ENCODE assay signal across 13 cellular contexts in genomic region chr6:21294144-21294543, GRCh38.
A peak's percentile ranks its signal among the peaks of the same experiment; 100 is the strongest.
DNase-seq lines count a peak whose midpoint lies in the region; ATAC-seq and TF ChIP-seq lines count a peak whose summit lies in the region.
"Had no signal": no experiment of that assay in that cellular context is flagged by ENCODE, and none has a peak within 500 bp of the region (broad histone marks: within the 10 kb centered on the region; RNA-seq: fewer than 3 reads in every experiment).

No MANE protein-coding gene starts in this region.

- H3K9ac ChIP-seq in SK-N-SH (no peak overlapping the region), neuronal stem cell (ENCODE audit: low read depth, low read length, poor library complexity) (no peak overlapping the region)

- no peak for TF ChIP-seq EP300 in SK-N-SH (IDR thresholded peaks at IDR 0.05; ENCODE audit: borderline replicate concordance in 1 of 2, low read depth in 1 of 2, low read length in 1 of 2)

- CTCF ChIA-PET in SK-N-SH (lab: Yijun Ruan, JAX) = no interaction called here

- no peak overlapping the region for H2BK15ac ChIP-seq in neuronal stem cell (ENCODE audit: low read length)

- H3K27ac ChIP-seq in SK-N-SH (ENCODE audit: low read depth in 2 of 2, low read length in 1 of 2) (no peak overlapping the region), neuronal stem cell (replicated peaks; ENCODE audit: low read length) (no peak overlapping the region)
- H3K27ac ChIP-seq: C4-2B had no signal

- no peaks in the 10 kb centered on the region for H3K79me1 ChIP-seq in neuronal stem cell (ENCODE audit: low read depth, low read length)

- POLR2A ChIA-PET in SK-N-SH (lab: Yijun Ruan, JAX) = no interaction called here

- ATAC-seq in SK-N-SH treated with all-trans-retinoic acid at 6 μM for 48 hours (no peak), HG03097 (IDR thresholded peaks at IDR 0.05; ENCODE audit: low FRiP score, unreplicated experiment) (no peak)
- ATAC-seq: HepG2 had no signal

- H2BK120ac ChIP-seq in neuronal stem cell (ENCODE audit: low read depth, low read length) = no peak overlapping the region

- H3K9me3 ChIP-seq in SK-N-SH (no peaks in the 10 kb centered on the region), neuronal stem cell (replicated peaks in 1 of 2; ENCODE audit: control insufficient read depth in 2 of 2, insufficient read depth in 1 of 2, low read depth in 1 of 2, low read length in 2 of 2) (no peaks in the 10 kb centered on the region)
- H3K9me3 ChIP-seq: Caco-2 had no signal

- H3K79me2 ChIP-seq in SK-N-SH (ENCODE audit: insufficient read depth) = no peaks in the 10 kb centered on the region

- DNase-seq in SK-N-SH (no peak), NCI-H748 treated with DMSO at 0.1 percent for 48 hours (lab: John Stamatoyannopoulos, UW) (peak; percentile 33), neuronal stem cell (ENCODE audit: low spot score) (no peak), NCI-H2029 treated with DMSO at 0.1 percent for 48 hours (lab: John Stamatoyannopoulos, UW) (no peak)
- DNase-seq: ACHN; AML-193; Caco-2; CD4-positive, alpha-beta T cell; HCEC 1CT had no signal

- H3K14ac ChIP-seq in neuronal stem cell (ENCODE audit: low read length) = no peak overlapping the region

- WGBS in SK-N-SH (ENCODE audit: low lambda C conversion rate) = 80% methylated on average over 8 of the region's 8 CpGs
- no CpG with 5 or more reads among the region's 8 CpGs for WGBS in neuronal stem cell (ENCODE audit: extremely low coverage in 2 of 2, insufficient read length in 2 of 2, insufficient replicate concordance in 1 of 2), 2 donors

- TF ChIP-seq CTCF in SK-N-SH (IDR thresholded peaks at IDR 0.05) = no peak

- H2AFZ ChIP-seq in SK-N-SH (ENCODE audit: low read depth) (0 out of 2 replicates have a peak overlapping the region, but pooled peaks have one; percentile 22), neuronal stem cell (ENCODE audit: low read length) (peak overlapping the region; percentile 77)

- H2BK5ac ChIP-seq in neuronal stem cell (ENCODE audit: low read length) = no peak overlapping the region

- no peaks in the 10 kb centered on the region for H3K9me2 ChIP-seq in SK-N-SH

- H2AK5ac ChIP-seq in neuronal stem cell (ENCODE audit: low read depth, low read length) = no peak overlapping the region

- no peak overlapping the region for H2BK12ac ChIP-seq in neuronal stem cell (ENCODE audit: low read length)

- no peak overlapping the region for H4K8ac ChIP-seq in neuronal stem cell (ENCODE audit: low read depth, low read length)

- H3K4me2 ChIP-seq in SK-N-SH (no peak overlapping the region), neuronal stem cell (ENCODE audit: insufficient read depth, low read length, poor library complexity, severe bottlenecking) (no peak overlapping the region)

- no peak for TF ChIP-seq RAD21 in SK-N-SH (IDR thresholded peaks at IDR 0.05; ENCODE audit: low read length)

- no peak overlapping the region for H3K18ac ChIP-seq in neuronal stem cell (ENCODE audit: low read length)

- H3K36me3 ChIP-seq in SK-N-SH (replicated peaks in 1 of 2; ENCODE audit: control insufficient read depth in 1 of 2, insufficient read depth in 2 of 2, low read length in 1 of 2) (no peaks in the 10 kb centered on the region), neuronal stem cell (replicated peaks in 1 of 2; ENCODE audit: control insufficient read depth in 2 of 2, insufficient read depth in 2 of 2, low read length in 2 of 2) (no peaks in the 10 kb centered on the region)

- no peak overlapping the region for H3K4me3 ChIP-seq in SK-N-SH (ENCODE audit: low read depth in 2 of 2, low read length in 1 of 2)
- no peak overlapping the region for H3K4me3 ChIP-seq in neuronal stem cell (ENCODE audit: low read length in 2 of 2)

- no peaks in the 10 kb centered on the region for H4K20me1 ChIP-seq in SK-N-SH (ENCODE audit: insufficient read depth)

- H3K23ac ChIP-seq in neuronal stem cell (ENCODE audit: low read depth, low read length, poor library complexity) = no peak overlapping the region

- H3K27me3 ChIP-seq in SK-N-SH (ENCODE audit: insufficient read depth) = no peaks in the 10 kb centered on the region
- no peaks in the 10 kb centered on the region for H3K27me3 ChIP-seq in neuronal stem cell (ENCODE audit: control insufficient read depth in 3 of 3, insufficient read depth in 3 of 3, low read depth in 1 of 3, low read length in 3 of 3)

- no peaks in the 10 kb centered on the region for H3F3A ChIP-seq in SK-N-SH (replicated peaks; ENCODE audit: insufficient read depth)

- no peak overlapping the region for H4K91ac ChIP-seq in neuronal stem cell (ENCODE audit: low read depth, low read length, poor library complexity)

- H3K4me1 ChIP-seq in SK-N-SH (ENCODE audit: control insufficient read depth in 1 of 2, insufficient read depth in 2 of 2, low read depth in 1 of 2, low read length in 1 of 2) (no peaks in the 10 kb centered on the region), neuronal stem cell (ENCODE audit: control insufficient read depth in 2 of 2, insufficient read depth in 1 of 2, low read depth in 1 of 2, low read length in 2 of 2) (peaks cover 0 to 2% of the 10 kb centered on the region in 2 donors)
- H3K4me1 ChIP-seq: Caco-2 had no signal

- H3K4ac ChIP-seq in neuronal stem cell (ENCODE audit: low read length) = no peak overlapping the region

TF ChIP-seq in SK-N-SH, 30 proteins besides CTCF, POLR2A, EP300 and RAD21 (continues in another document):
- TF ChIP-seq EZH2phosphoT487 (IDR thresholded peaks at IDR 0.05; ENCODE audit: borderline replicate concordance, low read depth) = no peak
- TF ChIP-seq SIN3A (IDR thresholded peaks at IDR 0.05; ENCODE audit: borderline replicate concordance, low read depth, low read length) = no peak
- no peak for TF ChIP-seq FOXJ3 (CRISPR knock-in tag; IDR thresholded peaks at IDR 0.05)
- no peak for TF ChIP-seq CHD2 (IDR thresholded peaks at IDR 0.05; ENCODE audit: low read length, partially characterized antibody)
- TF ChIP-seq TAF1 (IDR thresholded peaks at IDR 0.05; ENCODE audit: borderline replicate concordance, low read depth, low read length) = no peak
- no peak for TF ChIP-seq RCOR1 (IDR thresholded peaks at IDR 0.05; ENCODE audit: low read length)
- no peak for TF ChIP-seq TCF12 (IDR thresholded peaks at IDR 0.05)
- no peak for TF ChIP-seq IRF3 (IDR thresholded peaks at IDR 0.05; ENCODE audit: low read depth, low read length)
- no peak for TF ChIP-seq SMC3 (IDR thresholded peaks at IDR 0.05; ENCODE audit: low read depth, low read length)
- TF ChIP-seq MXI1 (IDR thresholded peaks at IDR 0.05; ENCODE audit: low read depth, low read length) = no peak
- no peak for TF ChIP-seq GABPA (IDR thresholded peaks at IDR 0.05; ENCODE audit: low read depth)
- TF ChIP-seq GATA2 (CRISPR knock-in tag; IDR thresholded peaks at IDR 0.05) = no peak

TF ChIP-seq in SK-N-SH treated with all-trans-retinoic acid at 6 μM for 48 hours, 23 proteins besides CTCF, POLR2A, EP300 and RAD21:
- TF ChIP-seq CSDC2 (CRISPR knock-in tag; IDR thresholded peaks at IDR 0.05) = no peak
- no peak for TF ChIP-seq SNAI2 (CRISPR knock-in tag; IDR thresholded peaks at IDR 0.05)
- TF ChIP-seq ESRRG (CRISPR knock-in tag; IDR thresholded peaks at IDR 0.05) = no peak
- no peak for TF ChIP-seq ZNF70 (CRISPR knock-in tag; IDR thresholded peaks at IDR 0.05)
- no peak for TF ChIP-seq CSRNP3 (CRISPR knock-in tag; IDR thresholded peaks at IDR 0.05)
- TF ChIP-seq CREB5 (CRISPR knock-in tag; IDR thresholded peaks at IDR 0.05; ENCODE audit: low read depth) = no peak
- TF ChIP-seq ZFP3 (CRISPR knock-in tag; IDR thresholded peaks at IDR 0.05) = no peak
